Comparison of ENCODE assay signal across 10 cellular contexts in genomic region chr22:44622147-44622427, GRCh38.
DNase-seq lines count a peak whose midpoint lies in the region; ATAC-seq and TF ChIP-seq lines count a peak whose summit lies in the region.
"Had no signal": no experiment of that assay in that cellular context is flagged by ENCODE, and none has a peak within 500 bp of the region (broad histone marks: within the 10 kb centered on the region; RNA-seq: fewer than 3 reads in every experiment).

No MANE protein-coding gene starts in this region.

- H3K4me1 Mint-ChIP-seq in endodermal cell, result peaks cover 6% of the 10 kb centered on the region
- H3K4me1 Mint-ChIP-seq in natural killer cell treated with Interleukin-12 subunit alpha and Interleukin-12 subunit beta and Interleukin-15 and Interleukin-18, amount 100 ng/mL, for 72 hours (ENCODE audit: low read depth in 2 of 2), result peaks cover 10 to 14% of the 10 kb centered on the region in 2 donors

- TF ChIP-seq CTCF in PC-3 (conservative IDR thresholded peaks at IDR 0.05; ENCODE audit: low read depth, low read length) (no peak), endodermal cell (conservative IDR thresholded peaks at IDR 0.05) (no peak)

- DNase-seq in DMS153 (lab: John Stamatoyannopoulos, UW) (peak; percentile 51), PC-3 (peak; percentile 16), endodermal cell (peak; percentile 69), EL (no peak)
- DNase-seq in Jurkat, Clone E6-1 (ENCODE audit: low read depth, low spot score), result peak; percentile 60
- DNase-seq in natural killer cell treated with Interleukin-12 subunit alpha and Interleukin-12 subunit beta and Interleukin-15 and Interleukin-18, amount 100 ng/mL, for 72 hours (ENCODE audit: low spot score), result no peak
- no peak for DNase-seq in activated CD8-positive, alpha-beta memory T cell treated with anti-CD3 and anti-CD28 coated beads for 24 hours
- DNase-seq: activated B cell treated with CpG ODN at 0.5 μM for 24 hours; islet precursor cell; stimulated activated CD4-positive, alpha-beta T cell treated with anti-CD3 and anti-CD28 coated beads, Interleukin-4, amount 100 ng/mL, for 1 hour had no signal

- ATAC-seq in PC-3, result no peak
- no peak for ATAC-seq in natural killer cell treated with Interleukin-12 subunit alpha and Interleukin-12 subunit beta and Interleukin-15 and Interleukin-18, amount 100 ng/mL, for 72 hours

- no peaks in the 10 kb centered on the region for H3K36me3 Mint-ChIP-seq in endodermal cell (ENCODE audit: low read depth)
- no peaks in the 10 kb centered on the region for H3K36me3 Mint-ChIP-seq in natural killer cell treated with Interleukin-12 subunit alpha and Interleukin-12 subunit beta and Interleukin-15 and Interleukin-18, amount 100 ng/mL, for 72 hours

- no peaks in the 10 kb centered on the region for H3K27me3 ChIP-seq in PC-3 (ENCODE audit: low read length)
- H3K27me3 ChIP-seq in endodermal cell (ENCODE audit: control insufficient read depth, insufficient read depth, low read length, poor library complexity, severe bottlenecking), result no peaks in the 10 kb centered on the region

- BruUV-seq in PC-3 (replicated peaks; lab: Mats Ljungman, UMichigan), result no TSS peak

- 48 to 66% methylated on average over 5 to 8 of the region's 8 CpGs for WGBS in endodermal cell (ENCODE audit: insufficient coverage in 1 of 2, insufficient read length in 1 of 2), 2 experiments

- no peaks in the 10 kb centered on the region for H3K9me3 Mint-ChIP-seq in endodermal cell
- H3K9me3 Mint-ChIP-seq in natural killer cell treated with Interleukin-12 subunit alpha and Interleukin-12 subunit beta and Interleukin-15 and Interleukin-18, amount 100 ng/mL, for 72 hours, result no peaks in the 10 kb centered on the region
- H3K9me3 Mint-ChIP-seq: activated B cell treated with CpG ODN at 0.5 μM for 24 hours had no signal

- POLR2A ChIA-PET in PC-3 (lab: Charles Lee; ENCODE audit: unreplicated experiment), result no interaction called here

- no peak overlapping the region for H2AFZ ChIP-seq in PC-3 (ENCODE audit: low read length)

- intact Hi-C loops in PC-3 (cut with micrococcal nuclease), result loop anchor here (10.0 kb wide), 1 partner anchor 287 kb away; no protein-coding TSS in a partner anchor

- H3K27ac ChIP-seq in PC-3 (ENCODE audit: low read length) (no peak overlapping the region), endodermal cell (ENCODE audit: low read depth, low read length) (no peak overlapping the region)

- no peak overlapping the region for H3K27ac Mint-ChIP-seq in endodermal cell
- no peak overlapping the region for H3K27ac Mint-ChIP-seq in natural killer cell treated with Interleukin-12 subunit alpha and Interleukin-12 subunit beta and Interleukin-15 and Interleukin-18, amount 100 ng/mL, for 72 hours
- H3K27ac Mint-ChIP-seq: activated B cell treated with CpG ODN at 0.5 μM for 24 hours had no signal

- no peaks in the 10 kb centered on the region for H4K20me1 ChIP-seq in PC-3 (ENCODE audit: low read length)

- no peak overlapping the region for H3K4me3 ChIP-seq in Jurkat, Clone E6-1 (ENCODE audit: low read length)
- H3K4me3 ChIP-seq in PC-3 (ENCODE audit: low read length) (no peak overlapping the region), endodermal cell (ENCODE audit: low read length) (no peak overlapping the region)

- H3K36me3 ChIP-seq in PC-3 (ENCODE audit: low read depth, low read length) (no peaks in the 10 kb centered on the region; the same call in 1 of the 2 replicates), endodermal cell (ENCODE audit: control insufficient read depth, insufficient read depth, low read length) (no peaks in the 10 kb centered on the region)

- no peaks in the 10 kb centered on the region for H3F3A ChIP-seq in PC-3 (ENCODE audit: low read length, unreplicated experiment)

- no peak overlapping the region for H3K4me2 ChIP-seq in PC-3 (ENCODE audit: low read length)

- no peak overlapping the region for H3K4me3 Mint-ChIP-seq in endodermal cell
- no peak overlapping the region for H3K4me3 Mint-ChIP-seq in natural killer cell treated with Interleukin-12 subunit alpha and Interleukin-12 subunit beta and Interleukin-15 and Interleukin-18, amount 100 ng/mL, for 72 hours
- H3K4me3 Mint-ChIP-seq: activated B cell treated with CpG ODN at 0.5 μM for 24 hours had no signal

- H3K9me3 ChIP-seq in PC-3 (ENCODE audit: low read length) (no peaks in the 10 kb centered on the region), endodermal cell (ENCODE audit: control insufficient read depth, low read length) (no peaks in the 10 kb centered on the region)

- H3K9ac ChIP-seq in PC-3 (ENCODE audit: low read length), result no peak overlapping the region
- H3K9ac ChIP-seq in endodermal cell (ENCODE audit: extremely low read depth, low read length, poor library complexity, severe bottlenecking), result no peak overlapping the region

- H3K4me1 ChIP-seq in PC-3 (ENCODE audit: insufficient read depth, low read length), result no peaks in the 10 kb centered on the region
- H3K4me1 ChIP-seq in endodermal cell (ENCODE audit: control insufficient read depth, insufficient read depth, low read length), result peaks cover 4% of the 10 kb centered on the region

- CTCF ChIA-PET in PC-3 (lab: Charles Lee), result no interaction called here

- H3K27me3 Mint-ChIP-seq in endodermal cell (ENCODE audit: insufficient read depth), result peaks cover 32% of the 10 kb centered on the region
- H3K27me3 Mint-ChIP-seq in natural killer cell treated with Interleukin-12 subunit alpha and Interleukin-12 subunit beta and Interleukin-15 and Interleukin-18, amount 100 ng/mL, for 72 hours, result peaks cover 0 to 3% of the 10 kb centered on the region in 2 donors

- H3K9me2 ChIP-seq in PC-3 (replicated peaks; ENCODE audit: low read length), result no peaks in the 10 kb centered on the region

- no peaks in the 10 kb centered on the region for H3K79me2 ChIP-seq in PC-3 (ENCODE audit: low read length)

Comparison
In these comparisons a context has a peak if more than half of its experiments do, and no peak if none do; other contexts are left out.
1. DNase-seq: peak in DMS153 (single experiment), Jurkat, Clone E6-1 (single experiment), PC-3 (single experiment) and endodermal cell (single experiment); none in EL (single experiment), natural killer cell treated with Interleukin-12 subunit alpha and Interleukin-12 subunit beta and Interleukin-15 and Interleukin-18, amount 100 ng/mL, for 72 hours (single experiment) and activated CD8-positive, alpha-beta memory T cell treated with anti-CD3 and anti-CD28 coated beads for 24 hours (single experiment).